Comparison of ENCODE assay signal across 9 cellular contexts in genomic region chr4:87521757-87522374, GRCh38. TPM values are rescaled to one million over a fixed set of nuclear protein-coding genes. Genes with fewer than 3 reads are reported as not detected.
A peak's percentile ranks its signal among the peaks of the same experiment; 100 is the strongest.
DNase-seq lines count a peak whose midpoint lies in the region; ATAC-seq and TF ChIP-seq lines count a peak whose summit lies in the region.
"Had no signal": no experiment of that assay in that cellular context is flagged by ENCODE, and none has a peak within 500 bp of the region (broad histone marks: within the 10 kb centered on the region; RNA-seq: fewer than 3 reads in every experiment).

No MANE protein-coding gene starts in this region.

- peaks cover 4% of the 10 kb centered on the region for H3K9me3 Mint-ChIP-seq in activated CD8-positive, alpha-beta T cell treated with anti-CD3 and anti-CD28 coated beads, Interleukin-2, amount 10 ng/mL, durations not matched to agents 7 days and 5 days (ENCODE audit: insufficient read depth)

- ATAC-seq in heart left ventricle (peak; percentile 34 to 65 (median 46)), GM21515 (IDR thresholded peaks at IDR 0.05; ENCODE audit: unreplicated experiment) (no peak), HG03342 (IDR thresholded peaks at IDR 0.05; ENCODE audit: unreplicated experiment) (no peak)
- no peak for ATAC-seq in activated CD8-positive, alpha-beta T cell treated with anti-CD3 and anti-CD28 coated beads, Interleukin-2, amount 10 ng/mL, durations not matched to agents 7 days and 5 days

- no peak overlapping the region for H3K27ac Mint-ChIP-seq in activated CD8-positive, alpha-beta T cell treated with anti-CD3 and anti-CD28 coated beads, Interleukin-2, amount 10 ng/mL, durations not matched to agents 7 days and 5 days

- H3K4me3 Mint-ChIP-seq in activated CD8-positive, alpha-beta T cell treated with anti-CD3 and anti-CD28 coated beads, Interleukin-2, amount 10 ng/mL, durations not matched to agents 7 days and 5 days, result no peak overlapping the region

- POLR2A ChIA-PET in activated CD8-positive, alpha-beta T cell treated with anti-CD3 and anti-CD28 coated beads, Interleukin-2, amount 10 ng/mL, durations not matched to agents 7 days and 5 days (lab: Charles Lee), result no interaction called here

- no peaks in the 10 kb centered on the region for H3K27me3 Mint-ChIP-seq in activated CD8-positive, alpha-beta T cell treated with anti-CD3 and anti-CD28 coated beads, Interleukin-2, amount 10 ng/mL, durations not matched to agents 7 days and 5 days (ENCODE audit: low read depth)

- H3K36me3 Mint-ChIP-seq in activated CD8-positive, alpha-beta T cell treated with anti-CD3 and anti-CD28 coated beads, Interleukin-2, amount 10 ng/mL, durations not matched to agents 7 days and 5 days (ENCODE audit: low read depth), result no peaks in the 10 kb centered on the region

- DNase-seq in NCI-H187 treated with DMSO at 0.1 percent for 48 hours (lab: John Stamatoyannopoulos, UW) (peak; percentile 23), NCI-H187 (lab: John Stamatoyannopoulos, UW) (no peak), NCI-H82 (lab: John Stamatoyannopoulos, UW) (peak; percentile 57), heart left ventricle (no peak), vagina (ENCODE audit: extremely low spot score in 2 of 2) (no peak)
- no peak for DNase-seq in activated CD8-positive, alpha-beta T cell treated with anti-CD3 and anti-CD28 coated beads, Interleukin-2, amount 10 ng/mL, durations not matched to agents 7 days and 5 days
- DNase-seq: stimulated activated CD4-positive, alpha-beta T cell treated with anti-CD3 and anti-CD28 coated beads, Interleukin-4, amount 100 ng/mL, for 1 hour had no signal

- intact Hi-C loops in heart left ventricle (cut with DNase I), result no loop called here
- intact Hi-C loops in vagina (cut with DNase I), result no loop called here

- WGBS in heart left ventricle, 4 donors, result 20 to 41% (median 25%) methylated on average over 3 of the region's 3 CpGs

- H3K36me3 ChIP-seq in heart left ventricle, result peaks cover 0 to 17% (median 0%) of the 10 kb centered on the region in 9 donors
- H3K36me3 ChIP-seq in vagina, result no peaks in the 10 kb centered on the region

- TF ChIP-seq POLR2A in heart left ventricle (IDR thresholded peaks at IDR 0.05), result peak in 1 of 2 donors; percentile 16
- no peak for TF ChIP-seq POLR2A in vagina (IDR thresholded peaks at IDR 0.05)

- TF ChIP-seq CTCF in heart left ventricle (IDR thresholded peaks at IDR 0.05) (no peak), vagina (IDR thresholded peaks at IDR 0.05) (no peak)

- H3K27ac ChIP-seq in heart left ventricle (peak overlapping the region; percentile 32 to 91 (median 84)), vagina (peak overlapping the region; percentile 95)

- no peaks in the 10 kb centered on the region for H3K27me3 ChIP-seq in heart left ventricle
- H3K27me3 ChIP-seq in vagina, result no peaks in the 10 kb centered on the region

- peak overlapping the region in 5 of 12 donors; percentile 2 to 61 (median 21) for H3K4me3 ChIP-seq in heart left ventricle
- peak overlapping the region in 1 of 2 donors; percentile 16 for H3K4me3 ChIP-seq in vagina

- CTCF ChIA-PET in activated CD8-positive, alpha-beta T cell treated with anti-CD3 and anti-CD28 coated beads, Interleukin-2, amount 10 ng/mL, durations not matched to agents 7 days and 5 days (lab: Charles Lee), result no interaction called here

- H3K9me3 ChIP-seq in heart left ventricle (peaks cover 0 to 14% (median 4%) of the 10 kb centered on the region in 12 donors), vagina (no peaks in the 10 kb centered on the region)

- peaks cover 0 to 81% (median 52%) of the 10 kb centered on the region in 12 donors for H3K4me1 ChIP-seq in heart left ventricle
- peaks cover 86% of the 10 kb centered on the region for H3K4me1 ChIP-seq in vagina

- H3K4me1 Mint-ChIP-seq in activated CD8-positive, alpha-beta T cell treated with anti-CD3 and anti-CD28 coated beads, Interleukin-2, amount 10 ng/mL, durations not matched to agents 7 days and 5 days (ENCODE audit: low read depth), result no peaks in the 10 kb centered on the region

RNA-seq across cellular contexts. Expression of gene SPARCL1, which starts 7.3 kb away (rescaled TPM):
- total RNA-seq in heart left ventricle, result 100 to 1,000 TPM; 163 to 829 (median 250) TPM
- 100 to 1,000 TPM; 215 to 400 TPM for polyA plus RNA-seq in heart left ventricle
- 558 TPM for total RNA-seq in vagina
- not detected for total RNA-seq in activated CD8-positive, alpha-beta T cell treated with anti-CD3 and anti-CD28 coated beads, Interleukin-2, amount 10 ng/mL, durations not matched to agents 7 days and 5 days

Comparison
In these comparisons a context has a peak if more than half of its experiments do, and no peak if none do; other contexts are left out.
1. DNase-seq: peak in NCI-H187 treated with DMSO at 0.1 percent for 48 hours (single experiment) and NCI-H82 (single experiment); none in NCI-H187 (0 of 2), heart left ventricle (0 of 5), vagina (0 of 2) and activated CD8-positive, alpha-beta T cell treated with anti-CD3 and anti-CD28 coated beads, Interleukin-2, amount 10 ng/mL, durations not matched to agents 7 days and 5 days (single experiment).
2. ATAC-seq: peak in heart left ventricle (4 of 4); none in GM21515 (single experiment), activated CD8-positive, alpha-beta T cell treated with anti-CD3 and anti-CD28 coated beads, Interleukin-2, amount 10 ng/mL, durations not matched to agents 7 days and 5 days (single experiment) and HG03342 (single experiment).
3. RNA of gene SPARCL1, which starts 7.3 kb away (total RNA-seq): 558 TPM in vagina (single experiment) and 163 to 829 TPM in heart left ventricle; not detected in activated CD8-positive, alpha-beta T cell treated with anti-CD3 and anti-CD28 coated beads, Interleukin-2, amount 10 ng/mL, durations not matched to agents 7 days and 5 days; every median in the first group is over 100 times any median in the second.